Comparison of ENCODE assay signal across 8 cellular contexts in genomic region chr2:101113441-101114267, GRCh38. TPM values are rescaled to one million over a fixed set of nuclear protein-coding genes. Genes with fewer than 3 reads are reported as not detected.
DNase-seq lines count a peak whose midpoint lies in the region; ATAC-seq and TF ChIP-seq lines count a peak whose summit lies in the region.

No MANE protein-coding gene starts in this region.

- H3K36me3 ChIP-seq in gastrocnemius medialis (no peaks in the 10 kb centered on the region), ovary (no peaks in the 10 kb centered on the region)

- H3K9me3 ChIP-seq in gastrocnemius medialis = no peaks in the 10 kb centered on the region
- H3K9me3 ChIP-seq in ovary = no peaks in the 10 kb centered on the region

- H3K27ac ChIP-seq in gastrocnemius medialis = peak overlapping the region; percentile 84 to 100 (median 99)
- no peak overlapping the region for H3K27ac ChIP-seq in ovary

- DNase-seq in HEK293T (ENCODE audit: extremely low spot score) (peak; percentile 62), NCI-H69 (lab: John Stamatoyannopoulos, UW) (peak; percentile 90), gastrocnemius medialis (peak in 1 of 2 donors; percentile 47), G401 (ENCODE audit: low spot score) (no peak), ovary (no peak)
- DNase-seq in stimulated activated CD4-positive, alpha-beta T cell treated with anti-CD3 and anti-CD28 coated beads, Interleukin-1b, Interleukin-23, amount 100 ng/mL, for 48 hours = no peak

- peak; percentile 86 for ATAC-seq in esophagus mucosa
- peak; percentile 22 to 25 for ATAC-seq in gastrocnemius medialis
- ATAC-seq in GM18519 (IDR thresholded peaks at IDR 0.05; ENCODE audit: low FRiP score, unreplicated experiment) = no peak

- intact Hi-C loops in gastrocnemius medialis (cut with DNase I; ENCODE audit: low total_unique reads) (loop anchor here (2.0 to 5.0 kb wide), 2 partner anchors 33 to 291 kb away; partner anchors contain the start of gene NPAS2), ovary (cut with DNase I) (no loop called here)

- H3K4me3 ChIP-seq in gastrocnemius medialis (peak overlapping the region in 3 of 4 donors; percentile 4 to 19 (median 9)), ovary (no peak overlapping the region)

- TF ChIP-seq CTCF in gastrocnemius medialis (IDR thresholded peaks at IDR 0.05 in 4 of 5, conservative IDR thresholded peaks at IDR 0.05 in 1 of 5) = peak in 2 of 5 experiments; percentile 10 to 20
- TF ChIP-seq CTCF in ovary (IDR thresholded peaks at IDR 0.05) = no peak

- no peak for TF ChIP-seq EP300 in ovary (IDR thresholded peaks at IDR 0.05)

- TF ChIP-seq POLR2A in gastrocnemius medialis (IDR thresholded peaks at IDR 0.05) (peak in 1 of 2 donors; percentile 79), ovary (IDR thresholded peaks at IDR 0.05) (no peak)

- H3K4me1 ChIP-seq in gastrocnemius medialis (peaks cover 78 to 96% of the 10 kb centered on the region in 2 donors), ovary (ENCODE audit: insufficient read depth) (peaks cover 10% of the 10 kb centered on the region)

- in situ Hi-C loops in gastrocnemius medialis (cut with MboI; ENCODE audit: low sequenced_read_pairs in 4 of 4) = no loop called here
- in situ Hi-C loops in G401 (cut with HindIII; ENCODE audit: low sequenced_read_pairs) = no loop called here

- CTCF ChIA-PET in HEK293T (lab: Yijun Ruan, JAX) = interaction anchor here (0.7 kb wide), 2 partner anchors 48 to 92 kb away, joined by 4 to 11 read pairs; no protein-coding TSS in a partner anchor

- 12 to 20% (median 18%) methylated on average over 10 of the region's 10 CpGs for WGBS in ovary, 3 donors

- H3K27me3 ChIP-seq in gastrocnemius medialis (no peaks in the 10 kb centered on the region), ovary (no peaks in the 10 kb centered on the region)

- POLR2A ChIA-PET in HEK293T (lab: Yijun Ruan, JAX) = interaction anchor here (0.6 to 1.3 kb wide), 2 partner anchors 37 to 112 kb away, joined by 3 read pairs; partner anchors contain the start of gene RPL31

TF ChIP-seq in HEK293T, 16 proteins besides CTCF, POLR2A, EP300 and RAD21:
- TF ChIP-seq ZNF384 (IDR thresholded peaks at IDR 0.05) (peak; percentile 56; the same call in 1 of the 2 replicates), HDGF (IDR thresholded peaks at IDR 0.05; ENCODE audit: borderline replicate concordance) (no peak), CTBP1 (IDR thresholded peaks at IDR 0.05; ENCODE audit: borderline replicate concordance) (0 out of 2 replicates have a peak, but pooled peaks have one; percentile 58)

RNA-seq across cellular contexts. Expression of gene TBC1D8, which starts 37.5 kb away (rescaled TPM):
- total RNA-seq in esophagus mucosa (17.8 TPM), gastrocnemius medialis (100 to 1,000 TPM; 103 to 298 (median 201) TPM), ovary (10 to 100 TPM; 14.3 to 44.6 (median 15.8) TPM)
- total RNA-seq in G401 (2014; rRNA removed; shearing (Covaris generic)) = 2.3 and 5.8 TPM in 2 replicates
- polyA plus RNA-seq in ovary = 10 to 100 TPM; 10.8 to 10.9 TPM

Comparison
In these comparisons a context has a peak if more than half of its experiments do, and no peak if none do; other contexts are left out.
1. DNase-seq: peak in HEK293T (single experiment) and NCI-H69 (single experiment); none in stimulated activated CD4-positive, alpha-beta T cell treated with anti-CD3 and anti-CD28 coated beads, Interleukin-1b, Interleukin-23, amount 100 ng/mL, for 48 hours (single experiment), G401 (single experiment) and ovary (0 of 5).
2. H3K27ac ChIP-seq: peak in gastrocnemius medialis (4 of 4); none in ovary (0 of 2).